1 cellular context compared by ENCODE assay signal in genomic region chr19:42552086-42553065, GRCh38.
TF ChIP-seq lines count a peak whose summit lies in the region.

No MANE protein-coding gene starts in this region.

TF ChIP-seq in HepG2, 621 proteins besides CTCF, POLR2A, EP300 and RAD21:
- TF ChIP-seq HNF1B (CRISPR knock-in tag; IDR thresholded peaks at IDR 0.05) (no peak), ZNF570 (CRISPR knock-in tag; IDR thresholded peaks at IDR 0.05; ENCODE audit: borderline replicate concordance) (no peak), GTF3A (CRISPR knock-in tag; conservative IDR thresholded peaks at IDR 0.05) (no peak), HNRNPK (IDR thresholded peaks at IDR 0.05; ENCODE audit: low read depth, low read length, poor library complexity, severe bottlenecking) (no peak), ZNF639 (CRISPR knock-in tag; conservative IDR thresholded peaks at IDR 0.05) (no peak), POLR2AphosphoS5 (IDR thresholded peaks at IDR 0.05; ENCODE audit: low read depth, low read length) (no peak), MYNN (CRISPR knock-in tag; IDR thresholded peaks at IDR 0.05; ENCODE audit: low read depth) (no peak), ZNF18 (CRISPR knock-in tag; IDR thresholded peaks at IDR 0.05; ENCODE audit: insufficient replicate concordance) (no peak), ZBTB2 (CRISPR knock-in tag; IDR thresholded peaks at IDR 0.05; ENCODE audit: low read depth) (no peak), DDIT3 (CRISPR knock-in tag; IDR thresholded peaks at IDR 0.05) (no peak)
